Comparison of ENCODE assay signal across 9 cellular contexts in genomic region chr5:76104027-76104426, GRCh38. TPM values are rescaled to one million over a fixed set of nuclear protein-coding genes. Genes with fewer than 3 reads are reported as not detected.
DNase-seq lines count a peak whose midpoint lies in the region; ATAC-seq and TF ChIP-seq lines count a peak whose summit lies in the region.
"Had no signal": no experiment of that assay in that cellular context is flagged by ENCODE, and none has a peak within 500 bp of the region (broad histone marks: within the 10 kb centered on the region; RNA-seq: fewer than 3 reads in every experiment).

No MANE protein-coding gene starts in this region.

- POLR2A ChIA-PET in MCF 10A (lab: Yijun Ruan, JAX), result no interaction called here

- H3K9me3 ChIP-seq in breast epithelium, result no peaks in the 10 kb centered on the region
- no peaks in the 10 kb centered on the region for H3K9me3 ChIP-seq in thyroid gland
- H3K9me3 ChIP-seq: BLaER1 treated with 17β-estradiol and CSF1 and Interleukin-3, amounts not matched to agents 10 nM and 100 nM had no signal

- H3K4me1 ChIP-seq in breast epithelium (no peaks in the 10 kb centered on the region), thyroid gland (no peaks in the 10 kb centered on the region)

- ATAC-seq in stimulated activated naive B cell treated with anti-CD40 and anti-IgM and Interleukin-4, amounts not matched to agents 10 μg/mL and 1 μg/mL and 100 μg/mL, for 72 hours (replicated peaks), result no peak

- H3K27ac ChIP-seq in breast epithelium (no peak overlapping the region), thyroid gland (no peak overlapping the region)
- H3K27ac ChIP-seq: BLaER1 treated with 17β-estradiol and CSF1 and Interleukin-3, amounts not matched to agents 10 nM and 100 nM had no signal

- no peak for TF ChIP-seq CTCF in MCF 10A (IDR thresholded peaks at IDR 0.05; ENCODE audit: unreplicated experiment)
- TF ChIP-seq CTCF in breast epithelium (IDR thresholded peaks at IDR 0.05), result no peak
- no peak for TF ChIP-seq CTCF in thyroid gland (IDR thresholded peaks at IDR 0.05)

- no peaks in the 10 kb centered on the region for H3K4me1 Mint-ChIP-seq in MCF 10A (ENCODE audit: insufficient read depth, unreplicated experiment)
- peaks cover 0 to 2% of the 10 kb centered on the region in 2 donors for H3K4me1 Mint-ChIP-seq in stimulated activated naive B cell treated with anti-CD40 and anti-IgM and Interleukin-4, amounts not matched to agents 10 μg/mL and 1 μg/mL and 100 μg/mL, for 72 hours

- CTCF ChIA-PET in MCF 10A (lab: Yijun Ruan, JAX), result interaction anchor here (0.6 to 0.7 kb wide), 2 partner anchors 84 to 642 kb away, joined by 3 read pairs; no protein-coding TSS in a partner anchor

- H3K4me3 ChIP-seq in breast epithelium, result no peak overlapping the region
- no peak overlapping the region for H3K4me3 ChIP-seq in thyroid gland (replicated peaks in 1 of 3)
- H3K4me3 ChIP-seq: BLaER1 treated with 17β-estradiol and CSF1 and Interleukin-3, amounts not matched to agents 10 nM and 100 nM had no signal

- WGBS in thyroid gland, 2 donors, result 0 to 3% methylated on average over 2 of the region's 2 CpGs

- H3K9me3 Mint-ChIP-seq in MCF 10A (ENCODE audit: unreplicated experiment), result no peaks in the 10 kb centered on the region
- H3K9me3 Mint-ChIP-seq in stimulated activated naive B cell treated with anti-CD40 and anti-IgM and Interleukin-4, amounts not matched to agents 10 μg/mL and 1 μg/mL and 100 μg/mL, for 72 hours, result no peaks in the 10 kb centered on the region

- no peaks in the 10 kb centered on the region for H3K27me3 Mint-ChIP-seq in MCF 10A (ENCODE audit: insufficient read depth, unreplicated experiment)
- peaks cover 17 to 18% of the 10 kb centered on the region in 2 donors for H3K27me3 Mint-ChIP-seq in stimulated activated naive B cell treated with anti-CD40 and anti-IgM and Interleukin-4, amounts not matched to agents 10 μg/mL and 1 μg/mL and 100 μg/mL, for 72 hours

- DNase-seq in MCF 10A (ENCODE audit: unreplicated experiment), result peak; percentile 62
- no peak for DNase-seq in breast epithelium (ENCODE audit: low spot score in 2 of 2)
- peak; percentile 23 for DNase-seq in SW480 (ENCODE audit: low spot score)
- DNase-seq in erythroblast (lab: John Stamatoyannopoulos, UW), result peak; percentile 28 to 43
- DNase-seq in thyroid gland, result peak; percentile 14 to 46
- no peak for DNase-seq in NCI-H748 (lab: John Stamatoyannopoulos, UW; ENCODE audit: unreplicated experiment)
- no peak for DNase-seq in stimulated activated naive B cell treated with anti-CD40 and anti-IgM and Interleukin-4, amounts not matched to agents 10 μg/mL and 1 μg/mL and 100 μg/mL, for 72 hours
- no peak for DNase-seq in mesenteric fat pad (ENCODE audit: low spot score)

- H3K4me3 Mint-ChIP-seq in MCF 10A (ENCODE audit: unreplicated experiment), result no peak overlapping the region
- no peak overlapping the region for H3K4me3 Mint-ChIP-seq in stimulated activated naive B cell treated with anti-CD40 and anti-IgM and Interleukin-4, amounts not matched to agents 10 μg/mL and 1 μg/mL and 100 μg/mL, for 72 hours

- no peak for TF ChIP-seq POLR2A in breast epithelium (IDR thresholded peaks at IDR 0.05)
- TF ChIP-seq POLR2A in erythroblast (IDR thresholded peaks at IDR 0.05; ENCODE audit: low read length), result no peak
- TF ChIP-seq POLR2A in thyroid gland (IDR thresholded peaks at IDR 0.05), result no peak

- no peak overlapping the region for H3K27ac Mint-ChIP-seq in MCF 10A (ENCODE audit: low read depth, unreplicated experiment)
- H3K27ac Mint-ChIP-seq in stimulated activated naive B cell treated with anti-CD40 and anti-IgM and Interleukin-4, amounts not matched to agents 10 μg/mL and 1 μg/mL and 100 μg/mL, for 72 hours, result no peak overlapping the region

- H3K36me3 ChIP-seq in breast epithelium (no peaks in the 10 kb centered on the region), thyroid gland (no peaks in the 10 kb centered on the region)
- H3K36me3 ChIP-seq: BLaER1 treated with 17β-estradiol and CSF1 and Interleukin-3, amounts not matched to agents 10 nM and 100 nM had no signal

- no TSS peak for BruUV-seq in MCF 10A (replicated peaks; lab: Mats Ljungman, UMichigan)

- H3K27me3 ChIP-seq in breast epithelium (peaks cover 0 to 10% of the 10 kb centered on the region in 2 donors), thyroid gland (no peaks in the 10 kb centered on the region)
- H3K27me3 ChIP-seq: BLaER1 treated with 17β-estradiol and CSF1 and Interleukin-3, amounts not matched to agents 10 nM and 100 nM had no signal

- H3K36me3 Mint-ChIP-seq in MCF 10A (ENCODE audit: insufficient read depth, unreplicated experiment), result no peaks in the 10 kb centered on the region
- H3K36me3 Mint-ChIP-seq in stimulated activated naive B cell treated with anti-CD40 and anti-IgM and Interleukin-4, amounts not matched to agents 10 μg/mL and 1 μg/mL and 100 μg/mL, for 72 hours, result no peaks in the 10 kb centered on the region

- intact Hi-C loops in MCF 10A (cut with micrococcal nuclease) (no loop called here), breast epithelium (cut with DNase I; ENCODE audit: low total_unique reads) (no loop called here), thyroid gland (cut with DNase I) (no loop called here)

RNA-seq across cellular contexts. Expression of gene SV2C, which starts 20.8 kb away (rescaled TPM):
- total RNA-seq in MCF 10A (2022), result not detected in 2 replicates
- total RNA-seq in breast epithelium, result 1 to 10 TPM in 1 of 3 donors, under 1 TPM in 2; 0.32 to 1.3 (median 0.59) TPM
- total RNA-seq in thyroid gland, result under 1 TPM in 2 of 4 donors, not detected in 2; 0.05 to 0.11 TPM
- not detected for total RNA-seq in mesenteric fat pad

Comparison
In these comparisons a context has a peak if more than half of its experiments do, and no peak if none do; other contexts are left out.
1. DNase-seq: peak in MCF 10A (single experiment), SW480 (single experiment), erythroblast (2 of 2) and thyroid gland (2 of 2); none in breast epithelium (0 of 2), NCI-H748 (single experiment), stimulated activated naive B cell treated with anti-CD40 and anti-IgM and Interleukin-4, amounts not matched to agents 10 μg/mL and 1 μg/mL and 100 μg/mL, for 72 hours (single experiment) and mesenteric fat pad (single experiment).